In genomic region chr2:120984452-120985173, GRCh38 we compare ENCODE assay signal across 19 cellular contexts.
"Had no signal": no experiment of that assay in that cellular context is flagged by ENCODE, and none has a peak within 500 bp of the region (broad histone marks: within the 10 kb centered on the region; RNA-seq: fewer than 3 reads in every experiment).

No MANE protein-coding gene starts in this region.

- H3K36me3 ChIP-seq: left ventricle myocardium inferior, neutrophil, right atrium auricular region had no signal

- H3K36me3 Mint-ChIP-seq: immature natural killer cell; naive B cell; stimulated activated effector memory CD8-positive, alpha-beta T cell treated with anti-CD3 and anti-CD28 coated beads, Interleukin-12 subunit alpha, Interleukin-12 subunit beta, amount 100 ng/mL, for 72 hours had no signal

- H3K4me3 Mint-ChIP-seq: dendritic cell treated with granulocyte-macrophage colony-stimulating factor and Interleukin-4, amounts not matched to agents 40 ng/mL and 50 ng/mL, for 4 days; effector memory CD8-positive, alpha-beta T cell; immature natural killer cell; naive B cell; stimulated activated effector memory CD8-positive, alpha-beta T cell treated with anti-CD3 and anti-CD28 coated beads, Interleukin-12 subunit alpha, Interleukin-12 subunit beta, amount 100 ng/mL, for 72 hours; stimulated activated naive CD8-positive, alpha-beta T cell treated with anti-CD3 and anti-CD28 coated beads, Interleukin-15, Interleukin-2, amounts not matched to agents 100 ng/mL and 50 ng/mL, for 24 hours had no signal

- H3K27ac ChIP-seq: epithelial cell of prostate, esophagus muscularis mucosa, gastroesophageal sphincter, left ventricle myocardium inferior, neutrophil, right atrium auricular region, testis, tibial nerve had no signal

- H3K4me1 ChIP-seq: gastroesophageal sphincter, left ventricle myocardium inferior, right atrium auricular region, tibial nerve had no signal

- H3K9me3 Mint-ChIP-seq: dendritic cell treated with granulocyte-macrophage colony-stimulating factor and Interleukin-4, amounts not matched to agents 40 ng/mL and 50 ng/mL, for 4 days; effector memory CD8-positive, alpha-beta T cell; immature natural killer cell; stimulated activated effector memory CD8-positive, alpha-beta T cell treated with anti-CD3 and anti-CD28 coated beads, Interleukin-12 subunit alpha, Interleukin-12 subunit beta, amount 100 ng/mL, for 72 hours; stimulated activated naive CD8-positive, alpha-beta T cell treated with anti-CD3 and anti-CD28 coated beads, Interleukin-15, Interleukin-2, amounts not matched to agents 100 ng/mL and 50 ng/mL, for 24 hours had no signal

- DNase-seq: effector memory CD8-positive, alpha-beta T cell; immature natural killer cell; left cardiac atrium; left ventricle myocardium inferior; mesendoderm; naive B cell; stimulated activated CD4-positive, alpha-beta T cell treated with anti-CD3 and anti-CD28 coated beads, Interleukin-4, amount 100 ng/mL, for 1 hour; stimulated activated CD8-positive, alpha-beta memory T cell treated with anti-CD3 and anti-CD28 coated beads, Interleukin-4, amount 100 ng/mL, for 48 hours; testis had no signal

- H3K27ac Mint-ChIP-seq: dendritic cell treated with granulocyte-macrophage colony-stimulating factor and Interleukin-4, amounts not matched to agents 40 ng/mL and 50 ng/mL, for 4 days; effector memory CD8-positive, alpha-beta T cell; immature natural killer cell; stimulated activated effector memory CD8-positive, alpha-beta T cell treated with anti-CD3 and anti-CD28 coated beads, Interleukin-12 subunit alpha, Interleukin-12 subunit beta, amount 100 ng/mL, for 72 hours; stimulated activated naive CD8-positive, alpha-beta T cell treated with anti-CD3 and anti-CD28 coated beads, Interleukin-15, Interleukin-2, amounts not matched to agents 100 ng/mL and 50 ng/mL, for 24 hours had no signal

- H3K4me3 ChIP-seq: esophagus muscularis mucosa, gastroesophageal sphincter, left ventricle myocardium inferior, right atrium auricular region, smooth muscle cell, testis, tibial nerve had no signal

- H3K27me3 Mint-ChIP-seq: naive B cell; stimulated activated naive CD8-positive, alpha-beta T cell treated with anti-CD3 and anti-CD28 coated beads, Interleukin-15, Interleukin-2, amounts not matched to agents 100 ng/mL and 50 ng/mL, for 24 hours had no signal

- H3K27me3 ChIP-seq: esophagus muscularis mucosa, gastroesophageal sphincter, neutrophil, right atrium auricular region, testis, tibial nerve had no signal

- ATAC-seq: effector memory CD8-positive, alpha-beta T cell; gastroesophageal sphincter; left cardiac atrium; stimulated activated effector memory CD8-positive, alpha-beta T cell treated with anti-CD3 and anti-CD28 coated beads, Interleukin-12 subunit alpha, Interleukin-12 subunit beta, amount 100 ng/mL, for 72 hours had no signal

- H3K4me1 Mint-ChIP-seq: immature natural killer cell; naive B cell; stimulated activated effector memory CD8-positive, alpha-beta T cell treated with anti-CD3 and anti-CD28 coated beads, Interleukin-12 subunit alpha, Interleukin-12 subunit beta, amount 100 ng/mL, for 72 hours had no signal

- H3K9me3 ChIP-seq: esophagus muscularis mucosa, gastroesophageal sphincter, neutrophil, right atrium auricular region, testis, tibial nerve had no signal
